ENCODE assay signal across 8 cellular contexts in the genomic region with DNA sequence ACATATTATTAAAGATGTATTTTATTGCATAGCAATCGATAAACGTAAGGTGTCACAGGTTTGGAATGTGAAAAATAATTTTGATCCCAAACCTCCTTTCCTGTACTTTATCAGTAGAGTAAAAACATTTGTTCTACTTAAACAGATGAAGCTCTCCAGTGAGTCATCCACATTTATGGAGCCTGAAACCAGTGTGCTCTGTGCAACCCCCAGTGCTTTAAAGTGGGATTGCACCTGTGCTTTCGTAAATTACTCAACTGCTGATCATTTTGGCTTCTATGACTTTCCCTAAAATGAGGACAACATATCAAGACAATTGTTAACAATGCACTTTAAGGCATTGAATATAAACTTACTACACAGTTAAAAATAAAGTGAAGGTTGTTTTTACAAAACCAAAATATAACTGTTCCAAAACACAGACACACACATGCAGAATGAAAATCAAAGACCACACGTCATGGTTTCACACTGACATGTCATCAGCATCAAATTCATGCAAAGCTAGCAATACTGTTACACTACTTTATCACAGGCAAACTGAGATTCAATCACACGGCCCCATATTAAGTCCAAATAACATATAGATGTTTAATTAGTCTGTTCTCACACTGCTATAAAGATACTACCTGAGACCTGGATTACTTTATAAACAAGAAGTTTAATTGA. TPM values are rescaled to one million over a fixed set of nuclear protein-coding genes. Genes with fewer than 3 reads are reported as not detected.
A peak's percentile ranks its signal among the peaks of the same experiment; 100 is the strongest.
DNase-seq lines count a peak whose midpoint lies in the region; ATAC-seq, FAIRE-seq and TF ChIP-seq lines count a peak whose summit lies in the region.

No MANE protein-coding gene starts in this region.

- no peak overlapping the region for H3K56ac ChIP-seq in IMR-90 (ENCODE audit: extremely low read depth, insufficient read depth, low read length)

- 0 out of 2 replicates have a peak, but pooled peaks cover 6% of the 10 kb centered on the region for H3K9me1 ChIP-seq in IMR-90 (ENCODE audit: insufficient read depth, low read length)
- no peaks in the 10 kb centered on the region for H3K9me1 ChIP-seq in keratinocyte (ENCODE audit: control insufficient read depth, extremely low read depth, insufficient read depth, low read length)

- H3K14ac ChIP-seq in IMR-90 (replicated peaks; ENCODE audit: low read depth, low read length) = no peak overlapping the region

- H2AK9ac ChIP-seq in IMR-90 (replicated peaks; ENCODE audit: low read depth, low read length, poor library complexity) = no peak overlapping the region

- peaks cover 3% of the 10 kb centered on the region for H3K27me3 Mint-ChIP-seq in type B pancreatic cell

- H3K79me1 ChIP-seq in IMR-90 (ENCODE audit: low read depth in 1 of 2, low read length in 2 of 2) = peaks cover 18 to 22% of the 10 kb centered on the region in 2 experiments

- intact Hi-C loops in IMR-90 (cut with micrococcal nuclease) (no loop called here), posterior vena cava (cut with DNase I) (no loop called here)

- no peak overlapping the region for H4K91ac ChIP-seq in IMR-90 (ENCODE audit: insufficient read depth, low read depth, low read length)

- peaks cover 45 to 61% of the 10 kb centered on the region in 2 donors for H3K36me3 Mint-ChIP-seq in activated naive CD4-positive, alpha-beta T cell treated with anti-CD3 and anti-CD28 coated beads, Interleukin-2, amount 50 U/mL, for 72 hours
- H3K36me3 Mint-ChIP-seq in type B pancreatic cell = peaks cover 42% of the 10 kb centered on the region

- H3K36me3 ChIP-seq in IMR-90 (ENCODE audit: control insufficient read depth, insufficient read depth, low read length) = peaks cover 22% of the 10 kb centered on the region
- H3K36me3 ChIP-seq in keratinocyte (ENCODE audit: control insufficient read depth in 2 of 2, extremely low read depth in 1 of 2, insufficient read depth in 2 of 2, low read length in 2 of 2) = peaks cover 14 to 17% of the 10 kb centered on the region in 2 experiments

- H3K9me3 ChIP-seq in IMR-90 (ENCODE audit: control insufficient read depth, insufficient read depth, low read length) (peaks cover 3% of the 10 kb centered on the region; the same call in 1 of the 2 replicates), keratinocyte (ENCODE audit: control insufficient read depth, low read depth, low read length) (peaks cover 5% of the 10 kb centered on the region)

- TF ChIP-seq CTCF in IMR-90 (conservative IDR thresholded peaks at IDR 0.05; ENCODE audit: low read depth, low read length) (peak; percentile 73), keratinocyte (optimal IDR thresholded peaks at IDR 0.05 in 1 of 3, IDR thresholded peaks at IDR 0.05 in 1 of 3, conservative IDR thresholded peaks at IDR 0.05 in 1 of 3; ENCODE audit: extremely low read depth in 1 of 3, insufficient read depth in 2 of 3, low read length in 3 of 3) (peak; percentile 54 to 73 (median 57)), type B pancreatic cell (conservative IDR thresholded peaks at IDR 0.05) (peak; percentile 69)

- no peak overlapping the region for H4K8ac ChIP-seq in IMR-90 (ENCODE audit: low read depth in 2 of 2, low read length in 2 of 2)

- no peak overlapping the region for H3K9ac ChIP-seq in IMR-90 (ENCODE audit: low read depth, low read length)
- no peak overlapping the region for H3K9ac ChIP-seq in keratinocyte (ENCODE audit: control insufficient read depth, extremely low read depth, insufficient read depth, low read length)

- no peaks in the 10 kb centered on the region for H3K4me1 Mint-ChIP-seq in type B pancreatic cell (ENCODE audit: unreplicated experiment)

- BruUV-seq in IMR-90 (replicated peaks; lab: Mats Ljungman, UMichigan) = no TSS peak

- peak; percentile 70 for FAIRE-seq in keratinocyte (lab: Jason Lieb, UNC)

- TF ChIP-seq POLR2A in IMR-90 (IDR thresholded peaks at IDR 0.05; ENCODE audit: low read depth, low read length) = no peak

- H3K27me3 ChIP-seq in IMR-90 (ENCODE audit: control insufficient read depth, insufficient read depth, low read length) (no peaks in the 10 kb centered on the region), keratinocyte (ENCODE audit: control insufficient read depth, extremely low read depth, insufficient read depth, low read length) (no peaks in the 10 kb centered on the region)

- peaks cover 2% of the 10 kb centered on the region for H3K79me2 ChIP-seq in keratinocyte (ENCODE audit: control insufficient read depth, insufficient read depth, low read length)

- DNase-seq in DMS53 (lab: John Stamatoyannopoulos, UW) = peak; percentile 52
- no peak for DNase-seq in DMS53 treated with DMSO at 0.1 percent for 48 hours (lab: John Stamatoyannopoulos, UW; ENCODE audit: unreplicated experiment)
- DNase-seq in IMR-90 = peak; percentile 85
- DNase-seq in activated naive CD4-positive, alpha-beta T cell treated with anti-CD3 and anti-CD28 coated beads, Interleukin-2, amount 50 U/mL, for 72 hours (ENCODE audit: low spot score in 2 of 2) = no peak
- DNase-seq in keratinocyte (ENCODE audit: low read depth, low spot score) = peak; percentile 25
- DNase-seq in type B pancreatic cell (ENCODE audit: extremely low spot score, unreplicated experiment) = peak; percentile 13
- no peak for DNase-seq in stimulated activated naive CD4-positive, alpha-beta T cell (lab: John Stamatoyannopoulos, UW)
- no peak for DNase-seq in posterior vena cava (ENCODE audit: low spot score)

- H3K27ac ChIP-seq in IMR-90 (ENCODE audit: insufficient read depth, low read length) = no peak overlapping the region
- H3K27ac ChIP-seq in keratinocyte (ENCODE audit: control insufficient read depth, insufficient read depth, low read length) = no peak overlapping the region

- H3K9me3 Mint-ChIP-seq in activated naive CD4-positive, alpha-beta T cell treated with anti-CD3 and anti-CD28 coated beads, Interleukin-2, amount 50 U/mL, for 72 hours = peaks cover 10 to 14% of the 10 kb centered on the region in 2 donors
- H3K9me3 Mint-ChIP-seq in type B pancreatic cell = no peaks in the 10 kb centered on the region

- H3K27ac Mint-ChIP-seq in activated naive CD4-positive, alpha-beta T cell treated with anti-CD3 and anti-CD28 coated beads, Interleukin-2, amount 50 U/mL, for 72 hours = peak overlapping the region; percentile 57 to 65
- H3K27ac Mint-ChIP-seq in type B pancreatic cell = no peak overlapping the region

- H2AK5ac ChIP-seq in IMR-90 (ENCODE audit: low read depth, low read length) = no peak overlapping the region

- no peak overlapping the region for H3K4me3 ChIP-seq in IMR-90 (ENCODE audit: insufficient read depth, low read depth, low read length)
- no peak overlapping the region for H3K4me3 ChIP-seq in keratinocyte (ENCODE audit: control insufficient read depth in 2 of 3, extremely low read depth in 1 of 3, insufficient read depth in 2 of 3, low read depth in 1 of 3, low read length in 3 of 3)

- H2AFZ ChIP-seq in IMR-90 (replicated peaks; ENCODE audit: low read length, poor library complexity) = no peak overlapping the region
- H2AFZ ChIP-seq in keratinocyte (ENCODE audit: control insufficient read depth, low read length) = no peak overlapping the region

- POLR2A ChIA-PET in IMR-90 (lab: Charles Lee; ENCODE audit: unreplicated experiment) = interaction anchor here (0.5 kb wide), 1 partner anchor 267 kb away, joined by 3 read pairs; no protein-coding TSS in a partner anchor

- no peak overlapping the region for H4K5ac ChIP-seq in IMR-90 (ENCODE audit: low read depth, low read length)

- no peak overlapping the region for H2BK20ac ChIP-seq in IMR-90 (ENCODE audit: low read depth, low read length)

- no CpG with 5 or more reads among the region's 5 CpGs for WGBS in IMR-90 (ENCODE audit: extremely low coverage in 2 of 2, insufficient read length in 1 of 2), 2 experiments

- peaks cover 4% of the 10 kb centered on the region for H3K4me1 ChIP-seq in IMR-90 (ENCODE audit: control insufficient read depth, insufficient read depth, low read length)
- no peaks in the 10 kb centered on the region for H3K4me1 ChIP-seq in keratinocyte (ENCODE audit: control insufficient read depth, extremely low read depth, insufficient read depth, low read length)

- H3K4ac ChIP-seq in IMR-90 (ENCODE audit: low read depth, low read length) = no peak overlapping the region

- no peak overlapping the region for H3K23ac ChIP-seq in IMR-90 (ENCODE audit: low read depth, low read length)

- no peak overlapping the region for H2BK15ac ChIP-seq in IMR-90 (ENCODE audit: low read depth, low read length)

- peak; percentile 69 for TF ChIP-seq RAD21 in IMR-90 (IDR thresholded peaks at IDR 0.05; ENCODE audit: low read length)

- in situ Hi-C loops in IMR-90 (cut with MboI; ENCODE audit: low sequenced_read_pairs) = loop anchor here (10.0 kb wide), 1 partner anchor 423 kb away; no protein-coding TSS in a partner anchor

- H3K4me3 Mint-ChIP-seq in type B pancreatic cell = no peak overlapping the region

- H2BK120ac ChIP-seq in IMR-90 (ENCODE audit: low read depth, low read length) = no peak overlapping the region

- H3K4me2 ChIP-seq in IMR-90 (ENCODE audit: low read depth, low read length) (no peak overlapping the region), keratinocyte (ENCODE audit: control insufficient read depth, extremely low read depth, insufficient read depth, low read depth, low read length) (no peak overlapping the region)

- ATAC-seq in IMR-90 (ENCODE audit: low read depth) = peak; percentile 90
- ATAC-seq in activated naive CD4-positive, alpha-beta T cell treated with anti-CD3 and anti-CD28 coated beads, Interleukin-2, amount 50 U/mL, for 72 hours = peak; percentile 84 to 89

- no peak overlapping the region for H3K18ac ChIP-seq in IMR-90 (ENCODE audit: low read depth, low read length)

- no peak overlapping the region for H2BK5ac ChIP-seq in IMR-90 (ENCODE audit: low read depth, low read length, poor library complexity, severe bottlenecking)

- no peaks in the 10 kb centered on the region for H4K20me1 ChIP-seq in IMR-90 (ENCODE audit: insufficient read depth, low read length)
- no peaks in the 10 kb centered on the region for H4K20me1 ChIP-seq in keratinocyte (ENCODE audit: control insufficient read depth, extremely low read depth, insufficient read depth, low read length)

- CTCF ChIA-PET in IMR-90 (lab: Yijun Ruan, JAX) = interaction anchor here (0.6 to 1.2 kb wide), 7 partner anchors 9 to 783 kb away, joined by 3 to 5 read pairs (median 3); a partner anchor contains a TSS

- dilution Hi-C loops in IMR-90 (cut with HindIII; ENCODE audit: low sequenced_read_pairs, unreplicated experiment) (no loop called here), keratinocyte (cut with MboI; ENCODE audit: extremely low pct_ligation_motif_present, low sequenced_read_pairs) (no loop called here)

RNA-seq across cellular contexts. Expression of a gene that starts 9.7 kb away (rescaled TPM):
- 15.2 and 21.9 TPM in 2 replicates for total RNA-seq in IMR-90 (2012; rRNA removed)
- 25.3 and 30.2 TPM in 2 replicates for polyA plus RNA-seq in IMR-90 (2012; rRNA removed)
- 11.8 and 21.2 TPM in 2 replicates for polyA plus RNA-seq in IMR-90 (2012; cell fraction: cytosol; rRNA removed)
- polyA plus RNA-seq in IMR-90 (2012; cell fraction: nucleus; rRNA removed; ENCODE audit: low replicate concordance) = 32.2 and 46.9 TPM in 2 replicates
- total RNA-seq in activated naive CD4-positive, alpha-beta T cell treated with anti-CD3 and anti-CD28 coated beads, Interleukin-2, amount 50 U/mL, for 72 hours = 10 to 100 TPM; 27.0 to 36.9 TPM
- 18.2 to 27.7 TPM (median 26.0 TPM) in 3 replicates for polyA plus RNA-seq in keratinocyte
- polyA plus RNA-seq in keratinocyte (2011; ENCODE audit: low read depth) = 71.6 TPM
- 21.5 and 22.2 TPM in 2 replicates for polyA plus RNA-seq in keratinocyte (2011; cell fraction: cytosol; rRNA removed)
- polyA plus RNA-seq in keratinocyte (2011; cell fraction: nucleus; rRNA removed) = 43.3 and 49.5 TPM in 2 replicates
- polyA plus RNA-seq in keratinocyte (2012; ENCODE audit: low replicate concordance) = 14.2 and 20.1 TPM in 2 replicates
- 4.9 to 11.0 TPM (median 5.2 TPM) in 3 replicates for polyA minus RNA-seq in keratinocyte
- polyA minus RNA-seq in keratinocyte (2011; cell fraction: cytosol; rRNA and poly(A)+ RNA removed) = 7.9 TPM
- 5.8 and 9.8 TPM in 2 replicates for polyA minus RNA-seq in keratinocyte (2011; cell fraction: nucleus; rRNA and poly(A)+ RNA removed)
- 22.8 and 27.4 TPM in 2 replicates for total RNA-seq in type B pancreatic cell (ENCODE audit: low replicate concordance)
- 10 to 100 TPM; 15.7 to 19.2 TPM for total RNA-seq in posterior vena cava

Comparison
In these comparisons a context has a peak if more than half of its experiments do, and no peak if none do; other contexts are left out.
1. DNase-seq: peak in DMS53 (single experiment), IMR-90 (single experiment), keratinocyte (single experiment) and type B pancreatic cell (single experiment); none in DMS53 treated with DMSO at 0.1 percent for 48 hours (single experiment), activated naive CD4-positive, alpha-beta T cell treated with anti-CD3 and anti-CD28 coated beads, Interleukin-2, amount 50 U/mL, for 72 hours (0 of 2), stimulated activated naive CD4-positive, alpha-beta T cell (0 of 6) and posterior vena cava (single experiment).
2. Peak in every context shown above with its lines, with median percentiles within 50 percentile points of each other: CTCF ChIP-seq.